In the genomic region with DNA sequence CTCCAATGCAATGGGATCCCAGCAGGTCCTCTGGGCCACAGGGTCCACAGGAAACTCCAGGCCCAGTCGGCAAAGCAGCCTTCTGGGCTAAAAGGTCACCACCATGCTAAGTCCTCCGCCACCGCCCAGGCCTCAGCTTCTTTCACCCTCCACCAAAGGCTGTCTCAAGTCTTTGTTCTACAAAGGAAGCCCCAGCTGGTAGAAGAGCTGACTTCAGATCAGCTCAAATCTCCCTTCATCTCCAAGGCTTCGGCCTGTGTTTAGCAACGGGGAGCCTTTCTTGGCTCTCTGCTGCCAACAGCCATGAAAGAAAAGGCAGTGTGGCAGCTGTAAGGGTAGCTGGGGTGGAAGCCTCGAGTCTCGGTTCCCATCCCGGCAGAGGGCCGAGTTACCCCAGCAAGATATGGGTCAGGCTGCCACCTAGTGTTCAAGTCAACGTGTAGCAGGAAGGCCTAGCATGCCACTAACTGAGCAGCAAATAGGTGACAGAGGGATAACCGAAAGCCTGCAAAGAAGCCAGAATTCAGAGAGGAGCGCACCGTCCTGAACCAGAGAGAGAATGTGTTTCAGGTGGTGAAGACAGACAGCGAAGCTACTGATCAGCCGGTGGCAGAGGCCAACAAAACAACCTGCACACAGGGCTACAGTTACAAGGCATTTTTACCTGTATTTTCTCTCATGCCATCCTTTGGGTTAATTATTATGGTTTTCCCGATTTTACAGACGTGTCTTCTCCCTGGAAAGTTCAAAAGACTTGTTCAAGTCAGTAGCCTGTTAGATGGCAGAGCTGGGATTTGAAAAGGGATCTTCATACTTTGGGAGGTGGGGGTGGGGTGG, we compare ENCODE assay signal across 8 cellular contexts. TPM values are rescaled to one million over a fixed set of nuclear protein-coding genes. Genes with fewer than 3 reads are reported as not detected.
DNase-seq lines count a peak whose midpoint lies in the region; ATAC-seq and TF ChIP-seq lines count a peak whose summit lies in the region.

No MANE protein-coding gene starts in this region.

- no peaks in the 10 kb centered on the region for H3K4me1 ChIP-seq in smooth muscle cell (ENCODE audit: low read depth)

- H3K9ac ChIP-seq in smooth muscle cell (ENCODE audit: low read depth): no peak overlapping the region

- H3K36me3 ChIP-seq in smooth muscle cell (ENCODE audit: low read depth): no peaks in the 10 kb centered on the region

- TF ChIP-seq CTCF in smooth muscle cell (IDR thresholded peaks at IDR 0.05; ENCODE audit: borderline replicate concordance, insufficient read depth, poor library complexity, severe bottlenecking): no peak

- H3K27me3 ChIP-seq in smooth muscle cell (ENCODE audit: low read depth): no peaks in the 10 kb centered on the region

- ATAC-seq in GM21723 (IDR thresholded peaks at IDR 0.05; ENCODE audit: unreplicated experiment): peak; percentile 84

- no peaks in the 10 kb centered on the region for H3F3A ChIP-seq in smooth muscle cell (ENCODE audit: low read depth)

- H3K4me3 ChIP-seq in smooth muscle cell: no peak overlapping the region

- no peaks in the 10 kb centered on the region for H3K79me2 ChIP-seq in smooth muscle cell (ENCODE audit: low read depth)

- no peak overlapping the region for H3K27ac ChIP-seq in smooth muscle cell (ENCODE audit: low read depth)

- 40% methylated on average over 17 of the region's 17 CpGs for WGBS in smooth muscle cell (ENCODE audit: low lambda C conversion rate)

- H2AFZ ChIP-seq in smooth muscle cell (ENCODE audit: low read depth): no peak overlapping the region

- H3K4me2 ChIP-seq in smooth muscle cell: no peak overlapping the region

- DNase-seq in EH (ENCODE audit: low read depth): peak; percentile 76
- DNase-seq in KG1 (lab: John Stamatoyannopoulos, UW): peak; percentile 37
- DNase-seq in SIG-M5 treated with dmso at 0.1 percent for 504 hours (lab: John Stamatoyannopoulos, UW; ENCODE audit: unreplicated experiment): peak; percentile 92
- DNase-seq in activated effector memory CD4-positive, alpha-beta T cell treated with anti-CD3 and anti-CD28 coated beads, Interleukin-2, amount 50 U/mL, for 16 hours: peak; percentile 86
- DNase-seq in glomerular visceral epithelial cell (ENCODE audit: extremely low spot score): peak; percentile 80
- peak; percentile 45 for DNase-seq in putamen (ENCODE audit: low spot score)
- DNase-seq in smooth muscle cell (lab: John Stamatoyannopoulos, UW; ENCODE audit: unreplicated experiment): no peak

- no peaks in the 10 kb centered on the region for H4K20me1 ChIP-seq in smooth muscle cell (ENCODE audit: low read depth)

- no peaks in the 10 kb centered on the region for H3K9me3 ChIP-seq in smooth muscle cell (replicated peaks; ENCODE audit: low read depth)

RNA-seq across cellular contexts. Expression of gene CRNN, which starts 26.8 kb away (rescaled TPM):
- total RNA-seq in smooth muscle cell: not detected in 2 replicates
- not detected in 2 replicates for polyA plus RNA-seq in smooth muscle cell
